In the genomic region with DNA sequence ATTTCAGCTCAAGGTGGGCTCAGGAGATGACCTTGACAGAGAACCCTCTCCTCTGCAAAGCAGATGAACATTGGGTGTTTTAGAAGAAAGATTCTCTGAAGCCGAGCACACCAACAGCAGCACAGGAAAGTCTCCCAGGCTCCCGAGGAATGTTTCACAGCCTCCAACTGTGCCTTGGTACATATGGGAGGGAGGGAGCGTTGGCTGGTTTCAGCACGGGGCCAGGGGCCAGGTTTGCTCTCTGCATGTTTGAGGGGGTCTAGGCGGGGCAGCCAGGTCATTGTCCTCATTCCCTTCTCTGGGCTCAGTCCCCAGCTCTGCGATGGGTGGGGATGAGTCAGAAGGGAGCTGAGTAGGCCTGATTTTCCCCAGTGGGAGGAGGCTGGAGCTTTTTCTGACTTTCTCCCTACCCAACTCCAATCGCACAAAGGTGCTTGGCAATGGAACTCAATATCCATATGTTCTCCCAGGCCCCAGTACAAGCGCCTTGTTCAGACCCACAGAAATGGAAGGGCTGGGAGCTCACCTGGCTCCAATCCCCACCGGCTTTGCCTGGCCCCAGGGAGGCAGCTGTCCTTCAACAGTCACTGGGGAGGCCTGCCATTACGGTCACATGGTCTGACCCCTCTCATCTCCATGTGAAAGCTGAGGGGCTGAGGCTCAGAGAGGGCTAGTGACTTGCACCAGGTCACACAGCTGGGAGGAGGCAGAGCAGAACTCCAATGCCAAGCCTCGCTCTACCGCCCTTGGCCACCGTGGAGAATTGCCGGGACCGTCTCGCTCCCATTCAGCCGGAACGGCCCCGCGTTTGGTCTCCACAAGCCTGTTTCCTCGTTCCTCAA, we compare ENCODE assay signal across 13 cellular contexts.
"Had no signal": no experiment of that assay in that cellular context is flagged by ENCODE, and none has a peak within 500 bp of the region (broad histone marks: within the 10 kb centered on the region; RNA-seq: fewer than 3 reads in every experiment).

No MANE protein-coding gene starts in this region.

- H3K4me3 ChIP-seq: heart right ventricle, left lung, right atrium auricular region, upper lobe of left lung had no signal

- ATAC-seq: effector memory CD8-positive, alpha-beta T cell; heart right ventricle; left lung had no signal

- DNase-seq: activated CD4-positive, CD25-positive, alpha-beta regulatory T cell treated with anti-CD3 and anti-CD28 coated beads, Interleukin-2, amount 50 U/mL, for 72 hours; activated naive CD8-positive, alpha-beta T cell treated with anti-CD3 and anti-CD28 coated beads for 36 hours; effector memory CD8-positive, alpha-beta T cell; heart right ventricle; kidney; left lung; mammary epithelial cell; small intestine had no signal

- H3K36me3 ChIP-seq: heart right ventricle, left lung, neutrophil, right atrium auricular region, upper lobe of left lung had no signal

- H3K9me3 ChIP-seq: heart right ventricle, left lung, neutrophil, right atrium auricular region, upper lobe of left lung had no signal

- H3K27ac ChIP-seq: epithelial cell of prostate, heart right ventricle, left lung, neutrophil, right atrium auricular region, upper lobe of left lung had no signal

- FAIRE-seq: frontal cortex, kidney, small intestine had no signal

- H3K27me3 ChIP-seq: right atrium auricular region, upper lobe of left lung had no signal
